In genomic region chr13:32530841-32531253, GRCh38 we compare ENCODE assay signal across 8 cellular contexts. TPM values are rescaled to one million over a fixed set of nuclear protein-coding genes. Genes with fewer than 3 reads are reported as not detected.
DNase-seq lines count a peak whose midpoint lies in the region; ATAC-seq, FAIRE-seq and TF ChIP-seq lines count a peak whose summit lies in the region.

No MANE protein-coding gene starts in this region.

- H3K4me2 ChIP-seq in GM23248 (ENCODE audit: unreplicated experiment) (peak overlapping the region; percentile 51), PC-3 (ENCODE audit: low read length) (peak overlapping the region; percentile 15; the same call in 1 of the 2 replicates), fibroblast of lung (ENCODE audit: extremely low read depth, insufficient read depth, low read length) (peak overlapping the region; percentile 79)

- no TSS peak for BruUV-seq in PC-3 (replicated peaks; lab: Mats Ljungman, UMichigan)

- TF ChIP-seq CTCF in GM12864 (IDR thresholded peaks at IDR 0.05; ENCODE audit: low read depth, low read length, missing control alignments) (no peak), PC-3 (conservative IDR thresholded peaks at IDR 0.05; ENCODE audit: low read depth, low read length) (no peak), fibroblast of lung (conservative IDR thresholded peaks at IDR 0.05 in 1 of 2, IDR thresholded peaks at IDR 0.05 in 1 of 2; ENCODE audit: low read depth in 1 of 2, low read length in 2 of 2) (no peak)

- H3K79me2 ChIP-seq in GM23248 (ENCODE audit: insufficient read depth) (peaks cover 100% of the 10 kb centered on the region), PC-3 (ENCODE audit: low read length) (peaks cover 88% of the 10 kb centered on the region), fibroblast of lung (ENCODE audit: control insufficient read depth, insufficient read depth, low read length) (peaks cover 67% of the 10 kb centered on the region)

- H4K20me1 ChIP-seq in GM23248 (ENCODE audit: insufficient read depth), result peaks cover 24% of the 10 kb centered on the region; the same call in 1 of the 2 replicates
- H4K20me1 ChIP-seq in PC-3 (ENCODE audit: low read length), result peaks cover 12% of the 10 kb centered on the region
- no peaks in the 10 kb centered on the region for H4K20me1 ChIP-seq in fibroblast of lung (ENCODE audit: control insufficient read depth, extremely low read depth, insufficient read depth, low read length)

- H3K4me1 ChIP-seq in GM23248 (ENCODE audit: insufficient read depth) (peaks cover 33% of the 10 kb centered on the region), PC-3 (ENCODE audit: insufficient read depth, low read length) (peaks cover 10% of the 10 kb centered on the region; the same call in 1 of the 2 replicates), fibroblast of lung (ENCODE audit: control insufficient read depth, extremely low read depth, insufficient read depth, low read length) (peaks cover 6% of the 10 kb centered on the region)

- H3K27me3 ChIP-seq in GM23248 (replicated peaks; ENCODE audit: insufficient read depth) (no peaks in the 10 kb centered on the region), PC-3 (ENCODE audit: low read length) (no peaks in the 10 kb centered on the region), fibroblast of lung (ENCODE audit: control insufficient read depth, insufficient read depth, low read length) (no peaks in the 10 kb centered on the region)

- in situ Hi-C loops in GM23248 (cut with MboI), result no loop called here

- H3K27ac ChIP-seq in GM23248, result peak overlapping the region; percentile 35
- no peak overlapping the region for H3K27ac ChIP-seq in PC-3 (ENCODE audit: low read length)
- peak overlapping the region; percentile 13 for H3K27ac ChIP-seq in fibroblast of lung (ENCODE audit: insufficient read depth, low read length)

- intact Hi-C loops in PC-3 (cut with micrococcal nuclease), result no loop called here

- ATAC-seq in PC-3, result no peak

- no peaks in the 10 kb centered on the region for H3K9me3 ChIP-seq in GM23248 (ENCODE audit: low read depth)
- H3K9me3 ChIP-seq in PC-3 (ENCODE audit: low read length), result no peaks in the 10 kb centered on the region
- no peaks in the 10 kb centered on the region for H3K9me3 ChIP-seq in fibroblast of lung (ENCODE audit: control insufficient read depth, insufficient read depth, low read depth, low read length)

- H3F3A ChIP-seq in GM23248 (ENCODE audit: insufficient read depth), result peaks cover 35% of the 10 kb centered on the region; the same call in 1 of the 2 replicates
- no peaks in the 10 kb centered on the region for H3F3A ChIP-seq in PC-3 (ENCODE audit: low read length, unreplicated experiment)

- WGBS in GM23248 (ENCODE audit: low coverage in 1 of 2, low lambda C conversion rate in 2 of 2, missing lambda C conversion rate in 2 of 2), 2 experiments, result 48 to 55% methylated on average over 2 of the region's 2 CpGs

- CTCF ChIA-PET in PC-3 (lab: Charles Lee), result no interaction called here

- H2AFZ ChIP-seq in GM23248 (no peak overlapping the region), PC-3 (ENCODE audit: low read length) (no peak overlapping the region), fibroblast of lung (ENCODE audit: low read length) (no peak overlapping the region)

- peaks cover 19% of the 10 kb centered on the region for H3K36me3 ChIP-seq in GM23248 (ENCODE audit: low read depth)
- peaks cover 31% of the 10 kb centered on the region; the same call in 1 of the 2 replicates for H3K36me3 ChIP-seq in PC-3 (ENCODE audit: low read depth, low read length)
- H3K36me3 ChIP-seq in fibroblast of lung (ENCODE audit: control insufficient read depth, insufficient read depth, low read length), result peaks cover 5% of the 10 kb centered on the region

- peak overlapping the region; percentile 29; the same call in 1 of the 2 replicates for H3K4me3 ChIP-seq in GM12864 (ENCODE audit: low read depth, low read length)
- peak overlapping the region; percentile 34 for H3K4me3 ChIP-seq in GM23248
- no peak overlapping the region for H3K4me3 ChIP-seq in PC-3 (ENCODE audit: low read length)
- H3K4me3 ChIP-seq in fibroblast of lung (replicated peaks in 1 of 4; ENCODE audit: control extremely low read depth in 1 of 4, insufficient read depth in 1 of 4, low read depth in 3 of 4, low read length in 4 of 4), result peak overlapping the region in 2 of 4 experiments; percentile 18 to 28

- H3K9me2 ChIP-seq in GM23248 (ENCODE audit: insufficient read depth), result no peaks in the 10 kb centered on the region
- no peaks in the 10 kb centered on the region for H3K9me2 ChIP-seq in PC-3 (replicated peaks; ENCODE audit: low read length)

- FAIRE-seq in RCC 7860 (lab: Jason Lieb, UNC), result no peak

- H3K9ac ChIP-seq in GM23248 (no peak overlapping the region), PC-3 (ENCODE audit: low read length) (no peak overlapping the region), fibroblast of lung (ENCODE audit: insufficient read depth, low read length) (no peak overlapping the region)

- POLR2A ChIA-PET in PC-3 (lab: Charles Lee; ENCODE audit: unreplicated experiment), result interaction anchor here (0.6 kb wide), 2 partner anchors 20 to 353 kb away, joined by 4 to 9 read pairs; no protein-coding TSS in a partner anchor

- DNase-seq in GM12864 (ENCODE audit: low read depth), result no peak
- DNase-seq in GM23248, result peak; percentile 67
- no peak for DNase-seq in PC-3
- peak; percentile 71 to 87 for DNase-seq in fibroblast of lung (ENCODE audit: low read depth in 2 of 2)
- DNase-seq in putamen (ENCODE audit: low spot score), result peak; percentile 7
- no peak for DNase-seq in RCC 7860 (ENCODE audit: low spot score)
- no peak for DNase-seq in CD1c-positive myeloid dendritic cell (ENCODE audit: extremely low spot score)
- DNase-seq in iPS-NIHi7 (ENCODE audit: extremely low spot score), result no peak

RNA-seq across cellular contexts. Expression of gene N4BP2L2, which starts 7.7 kb away (rescaled TPM):
- 70.1 and 70.3 TPM in 2 replicates for total RNA-seq in GM23248 (2014; rRNA removed; shearing (Covaris generic))
- 68.3 and 89.4 TPM in 2 replicates for polyA plus RNA-seq in GM23248 (2016; fragmentation: Nextera tagmentation; extraction: Ambion mirVana)
- total RNA-seq in PC-3 (2014; rRNA removed), result 31.7 and 51.4 TPM in 2 replicates
- total RNA-seq in fibroblast of lung, result 106 and 139 TPM in 2 replicates
- 40.7 and 62.4 TPM in 2 replicates for polyA plus RNA-seq in fibroblast of lung
- 27.1 and 47.1 TPM in 2 replicates for polyA plus RNA-seq in fibroblast of lung (2012)
- 4.4 and 10.0 TPM in 2 replicates for polyA minus RNA-seq in fibroblast of lung (ENCODE audit: low replicate concordance)

RNA-seq across cellular contexts. Expression of gene PDS5B, which starts 55.4 kb away (rescaled TPM):
- total RNA-seq in GM23248 (2014; rRNA removed; shearing (Covaris generic)), result 13.4 and 14.5 TPM in 2 replicates
- polyA plus RNA-seq in GM23248 (2016; fragmentation: Nextera tagmentation; extraction: Ambion mirVana) (13.6 and 14.2 TPM in 2 replicates), fibroblast of lung (18.5 and 18.6 TPM in 2 replicates)
- total RNA-seq in PC-3 (2014; rRNA removed) (19.5 and 20.3 TPM in 2 replicates), fibroblast of lung (23.6 and 25.6 TPM in 2 replicates)
- polyA plus RNA-seq in fibroblast of lung (2012), result 13.6 and 14.1 TPM in 2 replicates
- polyA minus RNA-seq in fibroblast of lung (ENCODE audit: low replicate concordance), result 3.4 and 3.7 TPM in 2 replicates

Comparison
In these comparisons a context has a peak if more than half of its experiments do, and no peak if none do; other contexts are left out.
1. DNase-seq: peak in GM23248 (single experiment), fibroblast of lung (2 of 2) and putamen (single experiment); none in GM12864 (single experiment), PC-3 (single experiment), RCC 7860 (single experiment), CD1c-positive myeloid dendritic cell (single experiment) and iPS-NIHi7 (single experiment).
2. H3K4me2 ChIP-seq: peak in every context shown above with its lines; median percentile 79 in fibroblast of lung; 51 in GM23248; 15 in PC-3.